Comparison of ENCODE assay signal across 10 cellular contexts in the genomic region with DNA sequence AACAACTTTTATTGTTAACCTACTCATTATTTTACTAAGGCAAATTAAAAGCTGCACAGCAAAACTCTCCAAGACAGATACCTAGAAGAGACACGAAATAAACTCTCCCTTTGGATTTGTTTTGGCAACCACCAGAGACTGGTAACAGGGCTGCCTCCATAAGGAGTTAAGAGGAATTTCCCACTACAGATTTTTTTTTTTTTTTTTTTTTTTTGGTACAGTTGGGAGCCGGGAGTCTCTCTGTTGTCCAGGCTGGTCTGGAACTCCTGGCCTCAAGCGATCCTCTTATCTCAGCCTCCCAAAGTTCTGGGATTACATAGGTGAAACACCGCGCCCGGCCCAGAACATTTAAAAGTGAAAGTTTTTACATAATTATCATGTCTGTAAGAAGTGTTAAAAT.
A peak's percentile ranks its signal among the peaks of the same experiment; 100 is the strongest.
DNase-seq lines count a peak whose midpoint lies in the region; ATAC-seq and TF ChIP-seq lines count a peak whose summit lies in the region.
"Had no signal": no experiment of that assay in that cellular context is flagged by ENCODE, and none has a peak within 500 bp of the region (broad histone marks: within the 10 kb centered on the region; RNA-seq: fewer than 3 reads in every experiment).

No MANE protein-coding gene starts in this region.

- H3K79me2 ChIP-seq in SK-N-SH (ENCODE audit: insufficient read depth): peaks cover 51% of the 10 kb centered on the region

- H3K9me3 ChIP-seq in SK-N-SH (no peaks in the 10 kb centered on the region), lower lobe of right lung (no peaks in the 10 kb centered on the region)

- DNase-seq in SK-N-SH (no peak), lower lobe of right lung (no peak), type B pancreatic cell (ENCODE audit: extremely low spot score, unreplicated experiment) (no peak), NCI-H446 (lab: John Stamatoyannopoulos, UW) (no peak), lower leg skin (ENCODE audit: low spot score in 2 of 2) (no peak)
- DNase-seq in activated CD4-positive, alpha-beta T cell treated with anti-CD3 and anti-CD28 coated beads, Interleukin-2, amount 10 ng/mL, durations not matched to agents 24 days and 14 days: no peak
- DNase-seq: activated CD8-positive, alpha-beta memory T cell treated with anti-CD3 and anti-CD28 coated beads, Interleukin-2, amount 50 U/mL, for 48 hours; NCI-H1694 treated with DMSO at 0.1 percent for 48 hours had no signal

- no peak for TF ChIP-seq EP300 in SK-N-SH (IDR thresholded peaks at IDR 0.05; ENCODE audit: borderline replicate concordance in 1 of 2, low read depth in 1 of 2, low read length in 1 of 2)

- 74% methylated on average over 6 of the region's 6 CpGs for WGBS in SK-N-SH (ENCODE audit: low lambda C conversion rate)
- 15 to 29% methylated on average over 6 of the region's 6 CpGs for WGBS in lower leg skin, 2 donors

- H3K27ac Mint-ChIP-seq in brain (peak overlapping the region in 1 of 5 experiments; percentile 36), type B pancreatic cell (peak overlapping the region; percentile 100)
- no peak overlapping the region for H3K27ac Mint-ChIP-seq in activated CD4-positive, alpha-beta T cell treated with anti-CD3 and anti-CD28 coated beads, Interleukin-2, amount 10 ng/mL, durations not matched to agents 24 days and 14 days

- POLR2A ChIA-PET in SK-N-SH (lab: Yijun Ruan, JAX): no interaction called here

- H3K27me3 Mint-ChIP-seq in brain: peaks cover 35% of the 10 kb centered on the region
- no peaks in the 10 kb centered on the region for H3K27me3 Mint-ChIP-seq in type B pancreatic cell
- peaks cover 22% of the 10 kb centered on the region for H3K27me3 Mint-ChIP-seq in activated CD4-positive, alpha-beta T cell treated with anti-CD3 and anti-CD28 coated beads, Interleukin-2, amount 10 ng/mL, durations not matched to agents 24 days and 14 days

- peak overlapping the region in 1 of 2 experiments; percentile 86; a peak in 2 of 4 replicates for H3K27ac ChIP-seq in SK-N-SH (ENCODE audit: low read depth in 2 of 2, low read length in 1 of 2)
- peak overlapping the region; percentile 92 for H3K27ac ChIP-seq in lower lobe of right lung

- H3K36me3 ChIP-seq in SK-N-SH (replicated peaks in 1 of 2; ENCODE audit: control insufficient read depth in 1 of 2, insufficient read depth in 2 of 2, low read length in 1 of 2) (no peaks in the 10 kb centered on the region), lower lobe of right lung (no peaks in the 10 kb centered on the region)

- ATAC-seq in SK-N-SH treated with all-trans-retinoic acid at 6 μM for 48 hours: no peak
- ATAC-seq in lower lobe of right lung: no peak

- H3K9me3 Mint-ChIP-seq in brain (no peaks in the 10 kb centered on the region), type B pancreatic cell (no peaks in the 10 kb centered on the region)
- H3K9me3 Mint-ChIP-seq in activated CD4-positive, alpha-beta T cell treated with anti-CD3 and anti-CD28 coated beads, Interleukin-2, amount 10 ng/mL, durations not matched to agents 24 days and 14 days: no peaks in the 10 kb centered on the region

- TF ChIP-seq POLR2A in lower leg skin (IDR thresholded peaks at IDR 0.05): no peak

- TF ChIP-seq CTCF in SK-N-SH (IDR thresholded peaks at IDR 0.05) (no peak), brain (conservative IDR thresholded peaks at IDR 0.05) (no peak), lower lobe of right lung (IDR thresholded peaks at IDR 0.05) (no peak), type B pancreatic cell (conservative IDR thresholded peaks at IDR 0.05) (no peak), lower leg skin (IDR thresholded peaks at IDR 0.05) (no peak)

- peaks cover 33% of the 10 kb centered on the region for H3K4me1 Mint-ChIP-seq in brain
- H3K4me1 Mint-ChIP-seq in type B pancreatic cell (ENCODE audit: unreplicated experiment): peaks cover 42% of the 10 kb centered on the region
- H3K4me1 Mint-ChIP-seq in activated CD4-positive, alpha-beta T cell treated with anti-CD3 and anti-CD28 coated beads, Interleukin-2, amount 10 ng/mL, durations not matched to agents 24 days and 14 days: peaks cover 20% of the 10 kb centered on the region

- H3K36me3 Mint-ChIP-seq in brain: peaks cover 4% of the 10 kb centered on the region
- H3K36me3 Mint-ChIP-seq in type B pancreatic cell: no peaks in the 10 kb centered on the region
- peaks cover 2% of the 10 kb centered on the region for H3K36me3 Mint-ChIP-seq in activated CD4-positive, alpha-beta T cell treated with anti-CD3 and anti-CD28 coated beads, Interleukin-2, amount 10 ng/mL, durations not matched to agents 24 days and 14 days (ENCODE audit: low read depth)

- H3K4me3 ChIP-seq in SK-N-SH (ENCODE audit: low read depth in 2 of 2, low read length in 1 of 2) (peak overlapping the region; percentile 87 to 99; a peak in 2 of 4 replicates), lower lobe of right lung (peak overlapping the region; percentile 96), lower leg skin (ENCODE audit: low read depth, poor library complexity, severe bottlenecking) (no peak overlapping the region)

- no peaks in the 10 kb centered on the region for H3K9me2 ChIP-seq in SK-N-SH

- H3K27me3 ChIP-seq in SK-N-SH (ENCODE audit: insufficient read depth): no peaks in the 10 kb centered on the region
- no peaks in the 10 kb centered on the region for H3K27me3 ChIP-seq in lower lobe of right lung (ENCODE audit: low read depth)

- peaks cover 9 to 10% of the 10 kb centered on the region in 2 experiments; a peak in 3 of 4 replicates for H3K4me1 ChIP-seq in SK-N-SH (ENCODE audit: control insufficient read depth in 1 of 2, insufficient read depth in 2 of 2, low read depth in 1 of 2, low read length in 1 of 2)
- H3K4me1 ChIP-seq in lower lobe of right lung: peaks cover 23% of the 10 kb centered on the region

- peak overlapping the region; percentile 92 for H3K4me2 ChIP-seq in SK-N-SH

- H3F3A ChIP-seq in SK-N-SH (replicated peaks; ENCODE audit: insufficient read depth): peaks cover 38% of the 10 kb centered on the region

- peak overlapping the region; percentile 40 to 96 (median 53) for H3K4me3 Mint-ChIP-seq in brain
- peak overlapping the region; percentile 99 for H3K4me3 Mint-ChIP-seq in type B pancreatic cell
- no peak overlapping the region for H3K4me3 Mint-ChIP-seq in activated CD4-positive, alpha-beta T cell treated with anti-CD3 and anti-CD28 coated beads, Interleukin-2, amount 10 ng/mL, durations not matched to agents 24 days and 14 days

- no peak overlapping the region; the same call in 1 of the 2 replicates for H2AFZ ChIP-seq in SK-N-SH (ENCODE audit: low read depth)

- H3K9ac ChIP-seq in SK-N-SH: peak overlapping the region; percentile 93; the same call in 1 of the 2 replicates

- CTCF ChIA-PET in SK-N-SH (lab: Yijun Ruan, JAX): interaction anchor here (1.2 kb wide), 1 partner anchor 9 kb away, joined by 4 read pairs; no protein-coding TSS in a partner anchor

- intact Hi-C loops in lower lobe of right lung (cut with DNase I): no loop called here
- intact Hi-C loops in activated CD4-positive, alpha-beta T cell treated with anti-CD3 and anti-CD28 coated beads, Interleukin-2, amount 10 ng/mL, durations not matched to agents 24 days and 14 days (cut with micrococcal nuclease): loop anchor here (5.0 kb wide), 1 partner anchor 55 kb away; no protein-coding TSS in a partner anchor
- intact Hi-C loops in lower leg skin (cut with DNase I; ENCODE audit: low total_unique reads): no loop called here

- 0 out of 2 replicates have a peak, but pooled peaks cover 3% of the 10 kb centered on the region for H4K20me1 ChIP-seq in SK-N-SH (ENCODE audit: insufficient read depth)

- no peak for TF ChIP-seq RAD21 in SK-N-SH (IDR thresholded peaks at IDR 0.05; ENCODE audit: low read length)

TF ChIP-seq in SK-N-SH, 30 proteins besides CTCF, POLR2A, EP300 and RAD21 (continues in another document):
- TF ChIP-seq, protein P1, sequence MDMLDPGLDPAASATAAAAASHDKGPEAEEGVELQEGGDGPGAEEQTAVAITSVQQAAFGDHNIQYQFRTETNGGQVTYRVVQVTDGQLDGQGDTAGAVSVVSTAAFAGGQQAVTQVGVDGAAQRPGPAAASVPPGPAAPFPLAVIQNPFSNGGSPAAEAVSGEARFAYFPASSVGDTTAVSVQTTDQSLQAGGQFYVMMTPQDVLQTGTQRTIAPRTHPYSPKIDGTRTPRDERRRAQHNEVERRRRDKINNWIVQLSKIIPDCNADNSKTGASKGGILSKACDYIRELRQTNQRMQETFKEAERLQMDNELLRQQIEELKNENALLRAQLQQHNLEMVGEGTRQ (IDR thresholded peaks at IDR 0.05; ENCODE audit: borderline replicate concordance, low read depth, low read length): no peak
- TF ChIP-seq TAF1 (IDR thresholded peaks at IDR 0.05; ENCODE audit: borderline replicate concordance, low read depth, low read length) (no peak), GABPA (IDR thresholded peaks at IDR 0.05; ENCODE audit: low read depth) (no peak), YY1 (IDR thresholded peaks at IDR 0.05; ENCODE audit: low read depth) (no peak), SMC3 (IDR thresholded peaks at IDR 0.05; ENCODE audit: low read depth, low read length) (no peak), RFX5 (IDR thresholded peaks at IDR 0.05; ENCODE audit: low read length) (no peak), MXI1 (IDR thresholded peaks at IDR 0.05; ENCODE audit: low read depth, low read length) (no peak)

TF ChIP-seq in SK-N-SH treated with all-trans-retinoic acid at 6 μM for 48 hours, 23 proteins besides CTCF, POLR2A, EP300 and RAD21 (continues in another document):
- TF ChIP-seq, protein P2, sequence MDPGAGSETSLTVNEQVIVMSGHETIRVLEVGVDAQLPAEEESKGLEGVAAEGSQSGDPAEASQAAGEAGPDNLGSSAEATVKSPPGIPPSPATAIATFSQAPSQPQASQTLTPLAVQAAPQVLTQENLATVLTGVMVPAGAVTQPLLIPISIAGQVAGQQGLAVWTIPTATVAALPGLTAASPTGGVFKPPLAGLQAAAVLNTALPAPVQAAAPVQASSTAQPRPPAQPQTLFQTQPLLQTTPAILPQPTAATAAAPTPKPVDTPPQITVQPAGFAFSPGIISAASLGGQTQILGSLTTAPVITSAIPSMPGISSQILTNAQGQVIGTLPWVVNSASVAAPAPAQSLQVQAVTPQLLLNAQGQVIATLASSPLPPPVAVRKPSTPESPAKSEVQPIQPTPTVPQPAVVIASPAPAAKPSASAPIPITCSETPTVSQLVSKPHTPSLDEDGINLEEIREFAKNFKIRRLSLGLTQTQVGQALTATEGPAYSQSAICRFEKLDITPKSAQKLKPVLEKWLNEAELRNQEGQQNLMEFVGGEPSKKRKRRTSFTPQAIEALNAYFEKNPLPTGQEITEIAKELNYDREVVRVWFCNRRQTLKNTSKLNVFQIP (CRISPR knock-in tag; IDR thresholded peaks at IDR 0.05; ENCODE audit: borderline replicate concordance, low read depth): no peak
- no peak for TF ChIP-seq ZNF8 (CRISPR knock-in tag; IDR thresholded peaks at IDR 0.05)
- TF ChIP-seq OSR1 (CRISPR knock-in tag; IDR thresholded peaks at IDR 0.05): no peak
- TF ChIP-seq ZNF565 (CRISPR knock-in tag; conservative IDR thresholded peaks at IDR 0.05; ENCODE audit: low read depth): no peak
- no peak for TF ChIP-seq ARNTL (CRISPR knock-in tag; IDR thresholded peaks at IDR 0.05; ENCODE audit: borderline replicate concordance, low read depth)
